In the genomic region with DNA sequence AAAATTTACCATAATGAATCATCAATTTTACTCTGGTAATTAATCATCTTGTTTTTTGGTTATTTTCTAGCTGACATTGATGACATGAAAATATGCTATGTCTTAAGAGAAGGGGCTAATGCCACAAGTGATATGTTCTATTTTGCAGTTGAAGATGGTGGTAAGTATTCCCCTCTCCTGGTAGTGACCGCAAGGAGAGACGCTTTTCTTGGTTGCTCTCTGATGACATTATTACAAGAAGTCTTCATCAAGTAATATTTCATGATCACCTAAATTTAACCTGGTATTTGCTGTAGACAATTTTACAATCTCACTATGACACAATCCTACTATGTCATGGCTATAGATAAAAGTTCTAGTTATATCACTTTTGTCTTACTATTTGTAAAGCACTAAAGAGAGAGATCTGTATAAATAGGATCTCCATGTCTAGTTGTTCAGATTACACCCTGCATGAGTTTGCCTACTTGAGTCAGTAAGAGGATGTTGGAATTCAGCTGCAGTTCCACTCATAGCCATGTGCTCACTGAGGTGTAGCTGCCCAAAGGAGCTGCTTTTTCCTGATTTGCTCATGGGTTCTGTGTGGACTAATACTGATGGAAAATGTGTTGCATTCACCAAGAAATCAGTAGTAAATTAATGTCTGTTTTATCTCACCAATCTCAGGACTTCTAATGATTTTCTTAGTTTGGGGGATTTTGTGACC, we compare ENCODE assay signal across 17 cellular contexts. TPM values are rescaled to one million over a fixed set of nuclear protein-coding genes. Genes with fewer than 3 reads are reported as not detected.
DNase-seq lines count a peak whose midpoint lies in the region; ATAC-seq, FAIRE-seq and TF ChIP-seq lines count a peak whose summit lies in the region.
"Had no signal": no experiment of that assay in that cellular context is flagged by ENCODE, and none has a peak within 500 bp of the region (broad histone marks: within the 10 kb centered on the region; RNA-seq: fewer than 3 reads in every experiment).

No MANE protein-coding gene starts in this region.

- no peaks in the 10 kb centered on the region for H3K79me2 ChIP-seq in HepG2 (ENCODE audit: insufficient read depth, low read length)

- FAIRE-seq in HepG2 (lab: Jason Lieb, UNC) = no peak
- FAIRE-seq: endometrium, G401.6 had no signal

- TF ChIP-seq EP300 in HepG2 (IDR thresholded peaks at IDR 0.05; ENCODE audit: low read depth in 2 of 2, low read length in 2 of 2) = no peak
- TF ChIP-seq EP300 in HepG2 (CRISPR knock-in tag; IDR thresholded peaks at IDR 0.05; ENCODE audit: borderline replicate concordance) = no peak

- TF ChIP-seq CTCF in retinal pigment epithelial cell (conservative IDR thresholded peaks at IDR 0.05; ENCODE audit: low read depth, low read length) (peak; percentile 41), HepG2 (CRISPR knock-in tag; IDR thresholded peaks at IDR 0.05) (no peak)

- H3K9ac ChIP-seq in HepG2 (ENCODE audit: insufficient read depth, low read depth, low read length) = no peak overlapping the region

- no peaks in the 10 kb centered on the region for H4K20me1 ChIP-seq in HepG2 (ENCODE audit: insufficient read depth, low read length)

- in situ Hi-C loops in HepG2 (cut with HindIII; ENCODE audit: extremely low pct_ligation_motif_present, low pct_unique_long_range_greater_than_20kb) = no loop called here

- POLR2A ChIA-PET in HepG2 (lab: Yijun Ruan, JAX) = no interaction called here

- H3K9me3 ChIP-seq in HepG2 (ENCODE audit: low read length) = no peaks in the 10 kb centered on the region
- H3K9me3 ChIP-seq: right lobe of liver had no signal

- no peak for TF ChIP-seq POLR2A in HepG2 (IDR thresholded peaks at IDR 0.05; ENCODE audit: insufficient read depth in 1 of 2, low read depth in 2 of 2, low read length in 2 of 2)

- no TSS peak for BruUV-seq in HepG2 (replicated peaks; lab: Mats Ljungman, UMichigan)

- H3K4me3 ChIP-seq in retinal pigment epithelial cell (ENCODE audit: low read length) (no peak overlapping the region), HepG2 (replicated peaks in 1 of 3; ENCODE audit: insufficient read depth in 1 of 3, low read depth in 2 of 3, low read length in 3 of 3) (no peak overlapping the region)
- H3K4me3 ChIP-seq: right lobe of liver had no signal

- CTCF ChIA-PET in HepG2 (lab: Yijun Ruan, JAX; ENCODE audit: low intra/inter-chr PET ratio, low total read pairs) = no interaction called here

- H3K4me2 ChIP-seq in HepG2 (ENCODE audit: low read depth, low read length) = no peak overlapping the region

- no peak for TF ChIP-seq RAD21 in HepG2 (CRISPR knock-in tag; IDR thresholded peaks at IDR 0.05)

- H3K27me3 ChIP-seq in HepG2 (ENCODE audit: control insufficient read depth in 1 of 2, insufficient read depth in 2 of 2, low read length in 2 of 2) = no peaks in the 10 kb centered on the region
- H3K27me3 ChIP-seq: right lobe of liver had no signal

- intact Hi-C loops in HepG2 (cut with micrococcal nuclease; ENCODE audit: unreplicated experiment) = no loop called here

- WGBS in HepG2 (ENCODE audit: low lambda C conversion rate) = 59% methylated on average over 2 of the region's 2 CpGs

- H3K27ac ChIP-seq in HepG2 (ENCODE audit: extremely low read length, insufficient read depth, low read length) = no peak overlapping the region
- H3K27ac ChIP-seq: 22Rv1, right lobe of liver had no signal

- no peaks in the 10 kb centered on the region for H3K4me1 ChIP-seq in HepG2 (ENCODE audit: insufficient read depth, low read length)
- H3K4me1 ChIP-seq: right lobe of liver had no signal

- H2AFZ ChIP-seq in HepG2 (ENCODE audit: low read length) = no peak overlapping the region

- H3K36me3 ChIP-seq in HepG2 (replicated peaks in 1 of 2; ENCODE audit: control insufficient read depth in 1 of 2, insufficient read depth in 2 of 2, low read length in 2 of 2) = no peaks in the 10 kb centered on the region
- H3K36me3 ChIP-seq: right lobe of liver had no signal

- ATAC-seq in GM18909 (IDR thresholded peaks at IDR 0.05; ENCODE audit: poor library complexity, unreplicated experiment) (no peak), HepG2 (no peak), HG03175 (IDR thresholded peaks at IDR 0.05; ENCODE audit: unreplicated experiment) (no peak)
- ATAC-seq: natural killer cell treated with Interleukin-12 subunit alpha and Interleukin-12 subunit beta and Interleukin-15 and Interleukin-18, amount 100 ng/mL, for 72 hours had no signal

- DNase-seq in DMS53 (lab: John Stamatoyannopoulos, UW) (peak; percentile 52), DMS53 treated with DMSO at 0.1 percent for 48 hours (lab: John Stamatoyannopoulos, UW; ENCODE audit: unreplicated experiment) (no peak), RKO (ENCODE audit: low spot score) (peak; percentile 45), foreskin melanocyte (peak; percentile 4), retinal pigment epithelial cell (ENCODE audit: low read depth) (peak; percentile 46), HepG2 (ENCODE audit: low spot score) (no peak)
- DNase-seq: CD4-positive, CD25-positive, alpha-beta regulatory T cell; KBM-7; NCI-H1436; right lobe of liver; stimulated activated CD4-positive, alpha-beta T cell treated with anti-CD3 and anti-CD28 coated beads, Interleukin-2, amount 100 ng/mL, for 48 hours had no signal

TF ChIP-seq in HepG2, 621 proteins besides CTCF, POLR2A, EP300 and RAD21:
- TF ChIP-seq PAWR (CRISPR knock-in tag; IDR thresholded peaks at IDR 0.05; ENCODE audit: borderline replicate concordance) = no peak
- no peak for TF ChIP-seq MBD4 (IDR thresholded peaks at IDR 0.05; ENCODE audit: borderline replicate concordance, low read length)
- no peak for TF ChIP-seq ZSCAN12 (CRISPR knock-in tag; IDR thresholded peaks at IDR 0.05)
- no peak for TF ChIP-seq TCF7 (IDR thresholded peaks at IDR 0.05; ENCODE audit: low read depth)
- TF ChIP-seq ZNF709 (CRISPR knock-in tag; IDR thresholded peaks at IDR 0.05) = no peak

RNA-seq across cellular contexts. Expression of gene FREM2, which starts 10.9 kb away (rescaled TPM):
- total RNA-seq in HepG2 (2016; rRNA removed; fragmentation: Illumina TruSeq; extraction: Trizol) = not detected in 2 replicates
- total RNA-seq in HepG2 (2016; cell fraction: cytosol; rRNA removed; fragmentation: Illumina TruSeq; extraction: Trizol; ENCODE audit: low read depth) = not detected in 2 replicates
- not detected in 2 replicates for total RNA-seq in HepG2 (2016; cell fraction: insoluble cytoplasmic fraction; rRNA removed; fragmentation: Illumina TruSeq; extraction: Trizol)
- not detected in 2 replicates for total RNA-seq in HepG2 (2016; cell fraction: membrane; rRNA removed; fragmentation: Illumina TruSeq; extraction: Trizol)
- not detected in 2 replicates for total RNA-seq in HepG2 (2016; cell fraction: nucleus; rRNA removed; fragmentation: Illumina TruSeq; extraction: Trizol)
- polyA plus RNA-seq in HepG2 (2011; rRNA removed) = not detected in 2 replicates
- polyA plus RNA-seq in HepG2 (2011; cell fraction: cytosol; rRNA removed) = not detected in 2 replicates
- polyA plus RNA-seq in HepG2 (2011; cell fraction: nucleus; rRNA removed) = not detected in 2 replicates
- polyA plus RNA-seq in HepG2 (2012) = not detected in 2 replicates
- polyA plus RNA-seq in HepG2 (2016; cell fraction: cytosol; fragmentation: Illumina TruSeq; extraction: Trizol; ENCODE audit: low read depth) = not detected in 2 replicates
- polyA plus RNA-seq in HepG2 (2016; cell fraction: insoluble cytoplasmic fraction; fragmentation: Illumina TruSeq; extraction: Trizol; ENCODE audit: low read depth) = not detected in 2 replicates
- not detected in 2 replicates for polyA plus RNA-seq in HepG2 (2016; cell fraction: membrane; fragmentation: Illumina TruSeq; extraction: Trizol; ENCODE audit: low read depth)
- polyA plus RNA-seq in HepG2 (2016; cell fraction: nucleus; fragmentation: Illumina TruSeq; extraction: Trizol; ENCODE audit: insufficient read depth, low read depth) = not detected in 2 replicates
- polyA minus RNA-seq in HepG2 (2011; rRNA and poly(A)+ RNA removed; ENCODE audit: low replicate concordance) = under 0.01 TPM in 1 of 2 replicates, not detected in the other
- polyA minus RNA-seq in HepG2 (2011; cell fraction: cytosol; rRNA and poly(A)+ RNA removed) = not detected in 2 replicates
- polyA minus RNA-seq in HepG2 (2011; cell fraction: nucleus; rRNA and poly(A)+ RNA removed) = not detected in 2 replicates
- total RNA-seq: CD4-positive, CD25-positive, alpha-beta regulatory T cell; natural killer cell treated with Interleukin-12 subunit alpha and Interleukin-12 subunit beta and Interleukin-15 and Interleukin-18, amount 100 ng/mL, for 72 hours had no signal
- polyA plus RNA-seq: CD4-positive, CD25-positive, alpha-beta regulatory T cell had no signal

Comparison
In these comparisons a context has a peak if more than half of its experiments do, and no peak if none do; other contexts are left out.
1. DNase-seq: peak in DMS53 (single experiment), RKO (single experiment), foreskin melanocyte (single experiment) and retinal pigment epithelial cell (single experiment); none in DMS53 treated with DMSO at 0.1 percent for 48 hours (single experiment) and HepG2 (single experiment).